In the genomic region with DNA sequence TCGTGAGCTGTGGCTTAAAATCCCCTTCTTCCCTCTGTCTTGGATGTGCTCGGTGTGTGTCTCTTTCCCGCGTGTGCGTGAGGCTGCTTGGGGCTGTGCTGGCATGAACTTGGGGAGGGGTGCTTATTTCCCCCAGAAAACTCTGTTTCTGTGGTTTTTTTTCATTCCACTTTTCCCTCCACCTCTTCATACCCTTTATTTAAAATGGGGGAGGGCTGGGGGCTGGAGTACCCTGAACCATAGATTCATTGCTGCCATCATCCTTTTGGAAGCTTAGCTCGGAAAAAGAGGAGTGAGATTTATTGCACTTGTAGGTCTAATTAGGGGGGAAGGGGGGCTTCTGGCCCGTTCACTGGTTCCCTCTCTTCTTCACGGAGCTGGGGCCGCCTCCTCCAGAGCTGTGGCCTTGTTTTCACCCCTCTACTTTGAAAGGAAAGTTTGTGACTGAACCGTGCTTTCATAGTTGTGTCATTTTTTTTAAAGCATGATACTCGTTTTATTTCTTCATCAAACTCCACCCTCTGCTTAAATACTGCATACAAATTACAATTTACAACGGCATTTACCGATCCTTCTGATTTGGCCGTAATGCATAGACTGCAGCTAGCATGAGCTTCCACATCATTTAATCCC, we compare ENCODE assay signal across 9 cellular contexts. TPM values are rescaled to one million over a fixed set of nuclear protein-coding genes. Genes with fewer than 3 reads are reported as not detected.
DNase-seq lines count a peak whose midpoint lies in the region; ATAC-seq and TF ChIP-seq lines count a peak whose summit lies in the region.
"Had no signal": no experiment of that assay in that cellular context is flagged by ENCODE, and none has a peak within 500 bp of the region (broad histone marks: within the 10 kb centered on the region; RNA-seq: fewer than 3 reads in every experiment).

No MANE protein-coding gene starts in this region.

- H3K27me3 ChIP-seq in esophagus squamous epithelium = peaks cover 0 to 94% (median 18%) of the 10 kb centered on the region in 4 donors

- H3K36me3 ChIP-seq in esophagus squamous epithelium = no peaks in the 10 kb centered on the region

- intact Hi-C loops in esophagus squamous epithelium (cut with DNase I) = loop anchor here (10.0 kb wide), 1 partner anchor 219 kb away; no protein-coding TSS in a partner anchor

- DNase-seq in G401 (ENCODE audit: low spot score) = peak; percentile 64
- peak; percentile 60 for DNase-seq in RKO (ENCODE audit: low spot score)
- DNase-seq in esophagus squamous epithelium (lab: John Stamatoyannopoulos, UW) = no peak
- DNase-seq in retina = peak; percentile 81
- DNase-seq in activated gamma-delta T cell treated with Interleukin-2 at 50 U/mL for 16 hours = no peak
- DNase-seq: SIG-M5 had no signal

- peak overlapping the region; percentile 66 to 91 (median 85) for H3K27ac ChIP-seq in esophagus squamous epithelium

- no peaks in the 10 kb centered on the region for H3K9me3 ChIP-seq in esophagus squamous epithelium

- ATAC-seq in GM19463 (IDR thresholded peaks at IDR 0.05; ENCODE audit: unreplicated experiment) = no peak
- ATAC-seq in GM21381 (IDR thresholded peaks at IDR 0.05; ENCODE audit: unreplicated experiment) = no peak
- ATAC-seq in GM18498 (IDR thresholded peaks at IDR 0.05; ENCODE audit: unreplicated experiment) = no peak

- TF ChIP-seq CTCF in esophagus squamous epithelium (IDR thresholded peaks at IDR 0.05) = no peak

- WGBS in esophagus squamous epithelium, 2 donors = 17 to 21% methylated on average over 14 of the region's 14 CpGs

- peaks cover 7 to 57% (median 18%) of the 10 kb centered on the region in 3 donors for H3K4me1 ChIP-seq in esophagus squamous epithelium

- in situ Hi-C loops in G401 (cut with HindIII; ENCODE audit: low sequenced_read_pairs) = no loop called here

- TF ChIP-seq POLR2A in esophagus squamous epithelium (IDR thresholded peaks at IDR 0.05) = no peak

- H3K4me3 ChIP-seq in esophagus squamous epithelium = peak overlapping the region; percentile 51 to 76 (median 57)

RNA-seq across cellular contexts. Expression of a gene that starts 2.8 kb away (rescaled TPM):
- 175 and 199 TPM in 2 replicates for total RNA-seq in G401 (2014; rRNA removed; shearing (Covaris generic))
- total RNA-seq in esophagus squamous epithelium = 10 to 100 TPM in 1 of 4 donors, 1 to 10 TPM in 3; 1.9 to 26.3 (median 3.7) TPM

RNA-seq across cellular contexts. Expression of a gene that starts 4.8 kb away (rescaled TPM):
- total RNA-seq in G401 (2014; rRNA removed; shearing (Covaris generic)) = 20.8 and 23.0 TPM in 2 replicates
- 10 to 100 TPM in 1 of 4 donors, 1 to 10 TPM in 2, under 1 TPM in 1; 0.49 to 11.3 (median 1.5) TPM for total RNA-seq in esophagus squamous epithelium

Comparison
In these comparisons a context has a peak if more than half of its experiments do, and no peak if none do; other contexts are left out.
1. DNase-seq: peak in G401 (single experiment), RKO (single experiment) and retina (single experiment); none in esophagus squamous epithelium (single experiment) and activated gamma-delta T cell treated with Interleukin-2 at 50 U/mL for 16 hours (single experiment).